Comparison of ENCODE assay signal across 12 cellular contexts in the genomic region with DNA sequence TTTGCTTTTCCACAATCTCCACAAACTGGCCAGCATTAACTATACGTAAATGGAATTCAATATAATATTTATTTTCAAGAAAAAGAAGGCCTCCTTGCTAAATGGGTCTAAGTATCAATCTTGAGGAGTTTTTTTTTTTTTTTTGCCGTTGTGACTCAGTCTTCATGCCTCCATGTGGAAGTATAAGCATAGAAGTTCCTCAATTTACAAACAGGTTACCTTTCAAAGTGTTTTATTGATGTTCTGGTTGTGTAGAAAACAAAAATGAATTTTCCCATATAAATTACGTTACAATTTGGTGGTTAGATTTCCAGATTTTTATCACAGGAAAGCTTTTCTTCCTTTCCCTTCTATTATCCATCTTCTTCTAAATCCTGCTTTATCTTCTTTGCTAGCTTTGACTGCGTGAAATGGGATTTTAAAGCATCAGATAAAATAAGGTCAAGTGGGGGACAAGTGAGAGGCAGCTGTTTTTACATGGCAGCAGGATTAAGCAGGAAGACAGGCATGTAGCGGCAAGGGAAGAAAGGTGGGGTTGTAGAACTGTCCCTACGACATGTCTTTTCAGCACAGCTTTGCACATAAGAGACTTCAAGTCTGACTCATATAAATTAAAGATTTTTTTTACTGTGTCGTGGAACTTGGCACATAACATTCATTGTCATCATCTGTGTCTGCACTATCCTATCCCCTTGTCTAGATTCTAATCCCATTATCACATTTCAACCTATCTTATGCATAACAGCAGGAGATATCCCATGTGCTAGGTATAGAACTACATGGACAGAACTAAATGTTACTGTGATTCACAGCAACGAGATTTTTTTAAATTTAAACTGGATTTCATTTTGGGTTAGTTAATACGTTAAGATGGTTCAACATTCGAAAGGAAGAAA.
DNase-seq lines count a peak whose midpoint lies in the region; ATAC-seq, FAIRE-seq and TF ChIP-seq lines count a peak whose summit lies in the region.
"Had no signal": no experiment of that assay in that cellular context is flagged by ENCODE, and none has a peak within 500 bp of the region (broad histone marks: within the 10 kb centered on the region; RNA-seq: fewer than 3 reads in every experiment).

No MANE protein-coding gene starts in this region.

- no peak for TF ChIP-seq CTCF in H1 (IDR thresholded peaks at IDR 0.05; ENCODE audit: control extremely low read depth in 1 of 3, insufficient read depth in 1 of 3, low read depth in 1 of 3, low read length in 3 of 3)
- TF ChIP-seq CTCF in type B pancreatic cell (conservative IDR thresholded peaks at IDR 0.05): no peak

- no peak for TF ChIP-seq POLR2A in H1 (IDR thresholded peaks at IDR 0.05; ENCODE audit: control extremely low read depth in 1 of 2, low read depth in 2 of 2, low read length in 2 of 2)

- H3K4ac ChIP-seq in H1 (replicated peaks; ENCODE audit: insufficient read length, low read depth, low read length): no peak overlapping the region

- H3K36me3 ChIP-seq in H1 (ENCODE audit: control insufficient read depth in 2 of 4, insufficient read depth in 4 of 4, low read length in 3 of 4): no peaks in the 10 kb centered on the region; a peak in 1 of 8 replicates

- H4K5ac ChIP-seq in H1 (ENCODE audit: insufficient read length, low read depth, low read length): no peak overlapping the region

- H3K4me1 ChIP-seq in H1 (replicated peaks in 1 of 4; ENCODE audit: control insufficient read depth in 3 of 4, insufficient read depth in 4 of 4, low read length in 3 of 4): no peaks in the 10 kb centered on the region

- H3K27me3 ChIP-seq in H1 (replicated peaks in 1 of 4; ENCODE audit: control insufficient read depth in 3 of 4, extremely low read depth in 1 of 4, insufficient read depth in 3 of 4, low read length in 3 of 4): no peaks in the 10 kb centered on the region

- H3K79me2 ChIP-seq in H1 (ENCODE audit: control insufficient read depth in 1 of 2, insufficient read depth in 2 of 2, low read length in 2 of 2): no peaks in the 10 kb centered on the region

- no peaks in the 10 kb centered on the region for H4K20me1 ChIP-seq in H1 (replicated peaks in 1 of 2; ENCODE audit: control insufficient read depth in 1 of 2, insufficient read depth in 2 of 2, low read length in 2 of 2)

- H3K23ac ChIP-seq in H1 (ENCODE audit: insufficient read length): no peak overlapping the region

- H3K4me3 ChIP-seq in H1 (ENCODE audit: extremely low read depth in 1 of 4, insufficient read depth in 2 of 4, low read depth in 3 of 4, low read length in 4 of 4): no peak overlapping the region

- no peak overlapping the region for H2BK20ac ChIP-seq in H1 (ENCODE audit: low read length)

- no peak overlapping the region for H2BK12ac ChIP-seq in H1 (ENCODE audit: low read depth, low read length)

- no peak overlapping the region for H3K4me2 ChIP-seq in H1 (ENCODE audit: insufficient read depth in 1 of 2, low read depth in 2 of 2, low read length in 2 of 2)

- H3K9me3 Mint-ChIP-seq in stimulated activated naive CD8-positive, alpha-beta T cell treated with anti-CD3 and anti-CD28 coated beads, Interleukin-15, Interleukin-2, amounts not matched to agents 100 ng/mL and 50 ng/mL, for 24 hours: no peaks in the 10 kb centered on the region
- H3K9me3 Mint-ChIP-seq in type B pancreatic cell: peaks cover 22% of the 10 kb centered on the region

- POLR2A ChIA-PET in H1 (lab: Charles Lee; ENCODE audit: partially characterized antibody): no interaction called here

- WGBS in H1 (ENCODE audit: extremely low coverage in 1 of 2, insufficient coverage in 1 of 2, insufficient read length in 1 of 2, insufficient replicate concordance in 2 of 2, low coverage in 1 of 2, low lambda C conversion rate in 2 of 2, missing lambda C conversion rate in 1 of 2), 2 experiments: 88% methylated on average over 10 of the region's 10 CpGs; no CpG with 5 or more reads in 1 of the 2 experiments

- peak overlapping the region; percentile 27 for H3K4me3 Mint-ChIP-seq in stimulated activated naive CD8-positive, alpha-beta T cell treated with anti-CD3 and anti-CD28 coated beads, Interleukin-15, Interleukin-2, amounts not matched to agents 100 ng/mL and 50 ng/mL, for 24 hours
- peak overlapping the region; percentile 24 for H3K4me3 Mint-ChIP-seq in type B pancreatic cell

- H3K27me3 Mint-ChIP-seq in stimulated activated naive CD8-positive, alpha-beta T cell treated with anti-CD3 and anti-CD28 coated beads, Interleukin-15, Interleukin-2, amounts not matched to agents 100 ng/mL and 50 ng/mL, for 24 hours: peaks cover 15% of the 10 kb centered on the region
- no peaks in the 10 kb centered on the region for H3K27me3 Mint-ChIP-seq in type B pancreatic cell

- no peak overlapping the region for H3K18ac ChIP-seq in H1 (ENCODE audit: extremely low read depth, low read length)

- no peak overlapping the region for H3K9ac ChIP-seq in H1 (replicated peaks in 1 of 4; ENCODE audit: extremely low read depth in 1 of 4, low read depth in 3 of 4, low read length in 3 of 4)

- H3K56ac ChIP-seq in H1 (replicated peaks; ENCODE audit: insufficient read length, low read depth, low read length): no peak overlapping the region

- H3K4me1 Mint-ChIP-seq in stimulated activated naive CD8-positive, alpha-beta T cell treated with anti-CD3 and anti-CD28 coated beads, Interleukin-15, Interleukin-2, amounts not matched to agents 100 ng/mL and 50 ng/mL, for 24 hours (ENCODE audit: low read depth): peaks cover 40% of the 10 kb centered on the region
- peaks cover 15% of the 10 kb centered on the region for H3K4me1 Mint-ChIP-seq in type B pancreatic cell (ENCODE audit: unreplicated experiment)

- no peak for ATAC-seq in stimulated activated naive CD8-positive, alpha-beta T cell treated with anti-CD3 and anti-CD28 coated beads, Interleukin-15, Interleukin-2, amounts not matched to agents 100 U/mL and 50 U/mL, for 24 hours
- ATAC-seq in SK-N-SH treated with all-trans-retinoic acid at 6 μM for 48 hours (peak; percentile 22), GM18498 (IDR thresholded peaks at IDR 0.05; ENCODE audit: unreplicated experiment) (no peak)

- H2BK120ac ChIP-seq in H1 (replicated peaks; ENCODE audit: low read depth, low read length): no peak overlapping the region

- H3K27ac ChIP-seq in H1 (ENCODE audit: low read depth, low read length): no peak overlapping the region

- no peaks in the 10 kb centered on the region for H3K9me3 ChIP-seq in H1 (ENCODE audit: insufficient read depth in 2 of 2, low read depth in 1 of 2, low read length in 1 of 2)

- no peak overlapping the region for H2AK5ac ChIP-seq in H1 (ENCODE audit: low read depth, low read length)

- H3K27ac Mint-ChIP-seq in stimulated activated naive CD8-positive, alpha-beta T cell treated with anti-CD3 and anti-CD28 coated beads, Interleukin-15, Interleukin-2, amounts not matched to agents 100 ng/mL and 50 ng/mL, for 24 hours: peak overlapping the region; percentile 92
- H3K27ac Mint-ChIP-seq in type B pancreatic cell: peak overlapping the region; percentile 89

- no peak overlapping the region for H4K91ac ChIP-seq in H1 (replicated peaks; ENCODE audit: insufficient read length, low read length)

- FAIRE-seq in H1 (lab: Jason Lieb, UNC): peak; percentile 36

- no peak overlapping the region for H2AFZ ChIP-seq in H1 (ENCODE audit: low read length)

- DNase-seq in stimulated activated naive CD8-positive, alpha-beta T cell treated with anti-CD3 and anti-CD28 coated beads, Interleukin-15, Interleukin-2, amounts not matched to agents 100 U/mL and 50 U/mL, for 24 hours: no peak
- DNase-seq in H1 (ENCODE audit: low read depth in 1 of 2, low spot score in 2 of 2) (no peak), type B pancreatic cell (ENCODE audit: extremely low spot score, unreplicated experiment) (no peak), occipital lobe (lab: John Stamatoyannopoulos, UW) (no peak), NCI-H1694 treated with DMSO at 0.1 percent for 48 hours (lab: John Stamatoyannopoulos, UW) (no peak)
- DNase-seq: C1 segment of cervical spinal cord, Karpas-422, NCI-H510A treated with DMSO at 0.1 percent for 48 hours, posterior cingulate gyrus had no signal

- H3K79me1 ChIP-seq in H1 (ENCODE audit: low read depth, low read length): no peaks in the 10 kb centered on the region

- no peak overlapping the region; the same call in 1 of the 2 replicates for H2BK15ac ChIP-seq in H1 (ENCODE audit: low read length)

- no peak overlapping the region for H3K14ac ChIP-seq in H1 (ENCODE audit: insufficient read length)

- H3K36me3 Mint-ChIP-seq in stimulated activated naive CD8-positive, alpha-beta T cell treated with anti-CD3 and anti-CD28 coated beads, Interleukin-15, Interleukin-2, amounts not matched to agents 100 ng/mL and 50 ng/mL, for 24 hours (ENCODE audit: low read depth): no peaks in the 10 kb centered on the region
- no peaks in the 10 kb centered on the region for H3K36me3 Mint-ChIP-seq in type B pancreatic cell

- TF ChIP-seq RAD21 in H1 (IDR thresholded peaks at IDR 0.05 in 1 of 2, conservative IDR thresholded peaks at IDR 0.05 in 1 of 2; ENCODE audit: low read depth in 2 of 2, low read length in 2 of 2): no peak

- H4K8ac ChIP-seq in H1 (ENCODE audit: extremely low read depth, insufficient read depth, low read length): no peak overlapping the region

- no peak overlapping the region for H2BK5ac ChIP-seq in H1 (ENCODE audit: low read depth, low read length)

- no peak for TF ChIP-seq EP300 in H1 (IDR thresholded peaks at IDR 0.05; ENCODE audit: borderline replicate concordance in 1 of 2, low read depth in 2 of 2, low read length in 2 of 2)

- CTCF ChIA-PET in H1 (lab: Charles Lee; ENCODE audit: partially characterized antibody): interaction anchor here (0.7 to 1.5 kb wide), 2 partner anchors 26 to 123 kb away, joined by 3 to 9 read pairs; no protein-coding TSS in a partner anchor

- H3K23me2 ChIP-seq in H1 (ENCODE audit: low read depth, low read length): no peaks in the 10 kb centered on the region

TF ChIP-seq in H1, 55 proteins besides CTCF, POLR2A, EP300 and RAD21:
- TF ChIP-seq GTF2F1 (IDR thresholded peaks at IDR 0.05; ENCODE audit: borderline replicate concordance, low read depth, low read length) (no peak), USF2 (IDR thresholded peaks at IDR 0.05; ENCODE audit: low read length) (no peak), BCL11A (IDR thresholded peaks at IDR 0.05; ENCODE audit: low read depth in 2 of 2, low read length in 2 of 2) (no peak), EZH2 (IDR thresholded peaks at IDR 0.05; ENCODE audit: low read depth, low read length, severe bottlenecking) (no peak), YY1 (IDR thresholded peaks at IDR 0.05; ENCODE audit: low read depth, low read length) (no peak)
